In the genomic region with DNA sequence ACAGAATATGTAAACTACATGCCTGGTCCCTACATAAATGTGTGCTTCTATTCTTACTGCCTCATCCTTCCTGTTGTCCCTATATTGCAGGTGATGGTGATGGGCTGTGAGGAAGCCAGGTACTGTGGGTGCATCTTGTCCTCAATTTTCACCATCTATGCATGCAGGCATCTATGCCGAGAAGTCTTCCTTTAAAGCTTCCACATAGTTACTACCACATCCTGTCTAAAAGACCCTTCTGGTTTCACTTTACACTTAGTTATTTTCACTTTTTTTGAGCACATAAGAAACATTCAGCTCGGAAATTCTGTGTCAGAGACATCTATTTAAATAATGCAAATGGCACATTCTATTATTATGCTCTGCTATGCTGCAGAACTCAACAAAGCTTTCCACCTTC, we compare ENCODE assay signal across 9 cellular contexts. TPM values are rescaled to one million over a fixed set of nuclear protein-coding genes. Genes with fewer than 3 reads are reported as not detected.
DNase-seq lines count a peak whose midpoint lies in the region; ATAC-seq and TF ChIP-seq lines count a peak whose summit lies in the region.
"Had no signal": no experiment of that assay in that cellular context is flagged by ENCODE, and none has a peak within 500 bp of the region (broad histone marks: within the 10 kb centered on the region; RNA-seq: fewer than 3 reads in every experiment).

No MANE protein-coding gene starts in this region.

- peak overlapping the region; percentile 43 for H3K9ac ChIP-seq in DND-41 (ENCODE audit: low read depth, low read length)

- H3K27me3 Mint-ChIP-seq in T-helper 17 cell, result no peaks in the 10 kb centered on the region

- H2AFZ ChIP-seq in DND-41 (ENCODE audit: low read depth, low read length), result peak overlapping the region; percentile 67

- DNase-seq in DND-41 (peak; percentile 39), T-helper 17 cell (no peak), AG08396 (ENCODE audit: low spot score) (no peak), right atrium auricular region (ENCODE audit: low spot score) (no peak), KBM-7 (no peak), DMS53 (lab: John Stamatoyannopoulos, UW) (no peak)

- H3K79me2 ChIP-seq in DND-41 (ENCODE audit: insufficient read depth, low read length), result no peaks in the 10 kb centered on the region

- in situ Hi-C loops in KBM-7 (cut with MboI; ENCODE audit: low pct_unique_long_range_greater_than_20kb, low sequenced_read_pairs), result no loop called here

- H3K27ac ChIP-seq in DND-41 (ENCODE audit: low read length) (peak overlapping the region; percentile 77), right atrium auricular region (no peak overlapping the region)

- H3K27ac Mint-ChIP-seq in T-helper 17 cell, result peak overlapping the region; percentile 64

- no peaks in the 10 kb centered on the region for H3K36me3 Mint-ChIP-seq in T-helper 17 cell (ENCODE audit: low read depth)

- H4K20me1 ChIP-seq in DND-41 (ENCODE audit: insufficient read depth, low read length), result no peaks in the 10 kb centered on the region

- H3K4me1 Mint-ChIP-seq in T-helper 17 cell, result peaks cover 7% of the 10 kb centered on the region

- H3K36me3 ChIP-seq in DND-41 (ENCODE audit: insufficient read depth, low read length) (no peaks in the 10 kb centered on the region), right atrium auricular region (no peaks in the 10 kb centered on the region)

- H3K9me3 ChIP-seq in DND-41 (ENCODE audit: insufficient read depth, low read length, severe bottlenecking) (no peaks in the 10 kb centered on the region), T-helper 17 cell (ENCODE audit: control insufficient read depth, low read length, poor library complexity, severe bottlenecking) (no peaks in the 10 kb centered on the region), right atrium auricular region (no peaks in the 10 kb centered on the region)

- TF ChIP-seq CTCF in DND-41 (IDR thresholded peaks at IDR 0.05; ENCODE audit: borderline replicate concordance, extremely low read depth, low read length, poor library complexity, severe bottlenecking) (no peak), right atrium auricular region (IDR thresholded peaks at IDR 0.05) (no peak)

- H3K4me3 Mint-ChIP-seq in T-helper 17 cell, result peak overlapping the region; percentile 41

- ATAC-seq in DND-41 (ENCODE audit: insufficient read depth, low read depth), result peak; percentile 96
- ATAC-seq in GM19372 (IDR thresholded peaks at IDR 0.05; ENCODE audit: low read depth, unreplicated experiment), result peak; percentile 84
- peak; percentile 72 for ATAC-seq in HG03025 (IDR thresholded peaks at IDR 0.05; ENCODE audit: low FRiP score, unreplicated experiment)
- no peak for ATAC-seq in T-helper 17 cell

- H3K4me2 ChIP-seq in DND-41 (ENCODE audit: insufficient read depth, low read length), result peak overlapping the region; percentile 63

- H3K27me3 ChIP-seq in DND-41 (ENCODE audit: insufficient read depth, low read length, poor library complexity) (no peaks in the 10 kb centered on the region), right atrium auricular region (no peaks in the 10 kb centered on the region)

- peak overlapping the region in 1 of 2 experiments; percentile 44; a peak in 2 of 4 replicates for H3K4me3 ChIP-seq in DND-41 (ENCODE audit: low read depth in 1 of 2, low read length in 2 of 2)
- H3K4me3 ChIP-seq in right atrium auricular region, result no peak overlapping the region

- peaks cover 27% of the 10 kb centered on the region for H3K4me1 ChIP-seq in DND-41 (ENCODE audit: insufficient read depth, low read length)
- no peaks in the 10 kb centered on the region for H3K4me1 ChIP-seq in right atrium auricular region

RNA-seq across cellular contexts. Expression of gene FABP7, which starts 28.2 kb away (rescaled TPM):
- not detected for total RNA-seq in T-helper 17 cell
- total RNA-seq in right atrium auricular region, result under 1 TPM in 1 of 2 donors, not detected in 1; 0.52 TPM
- total RNA-seq: renal cortical epithelial cell had no signal

RNA-seq across cellular contexts. Expression of gene SMPDL3A, which starts 37.8 kb away (rescaled TPM):
- total RNA-seq in T-helper 17 cell (under 1 TPM in 1 of 2 donors, not detected in 1; 0.15 TPM), right atrium auricular region (1 to 10 TPM; 4.9 to 6.6 TPM)

Comparison
In these comparisons a context has a peak if more than half of its experiments do, and no peak if none do; other contexts are left out.
1. RNA of gene SMPDL3A, which starts 37.8 kb away (total RNA-seq): 4.9 to 6.6 TPM in right atrium auricular region; 0.15 TPM in T-helper 17 cell; every median in the first group is over 4 times any median in the second.